1 cellular context compared by ENCODE assay signal in genomic region chr6:153032255-153032882, GRCh38.
TF ChIP-seq lines count a peak whose summit lies in the region.

No MANE protein-coding gene starts in this region.

TF ChIP-seq in GM12878, 131 proteins besides CTCF, POLR2A, EP300 and RAD21:
- TF ChIP-seq LARP7 (IDR thresholded peaks at IDR 0.05) (no peak), SMC3 (IDR thresholded peaks at IDR 0.05; ENCODE audit: borderline replicate concordance, low read length) (peak; percentile 22; the same call in 1 of the 2 replicates), MTA2 (IDR thresholded peaks at IDR 0.05; ENCODE audit: low read depth) (no peak)
